9 cellular contexts compared by ENCODE assay signal in the genomic region with DNA sequence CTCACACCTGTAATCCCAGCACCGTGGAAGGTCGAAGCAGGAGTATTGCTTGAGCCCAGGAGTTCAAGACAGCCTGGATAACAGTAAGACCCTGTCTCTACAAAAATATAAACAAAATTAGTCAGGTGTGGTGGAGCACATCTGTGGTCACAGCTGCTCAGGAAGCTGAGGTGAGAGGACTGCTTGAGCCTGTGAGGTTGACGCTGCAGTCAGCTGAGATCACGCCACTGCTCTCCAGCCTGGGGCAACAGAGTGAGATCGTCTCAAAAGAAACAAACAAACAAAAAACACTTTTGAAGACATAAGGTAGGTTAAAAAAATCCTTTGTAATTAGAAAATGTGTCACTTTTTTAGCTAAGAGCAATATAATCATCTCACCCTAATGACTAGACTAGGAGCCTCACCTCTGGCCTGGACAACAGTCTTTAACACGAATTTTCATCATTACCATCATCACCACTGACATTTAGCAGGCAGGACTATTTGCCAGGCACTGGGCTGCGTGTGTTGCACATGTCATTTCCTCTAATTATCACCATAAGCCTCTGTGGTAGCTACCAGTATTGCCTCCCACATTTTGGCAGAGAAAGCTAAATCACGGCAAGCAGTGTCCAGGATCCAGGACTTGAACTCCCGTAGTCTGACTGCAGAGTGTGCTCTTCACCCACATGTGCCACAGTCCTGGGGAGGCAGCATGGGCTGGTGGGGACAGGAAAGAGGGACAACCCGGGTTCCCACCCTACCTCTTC. TPM values are rescaled to one million over a fixed set of nuclear protein-coding genes. Genes with fewer than 3 reads are reported as not detected.
DNase-seq lines count a peak whose midpoint lies in the region; ATAC-seq, FAIRE-seq and TF ChIP-seq lines count a peak whose summit lies in the region.
"Had no signal": no experiment of that assay in that cellular context is flagged by ENCODE, and none has a peak within 500 bp of the region (broad histone marks: within the 10 kb centered on the region; RNA-seq: fewer than 3 reads in every experiment).

No MANE protein-coding gene starts in this region.

- H3K9me3 Mint-ChIP-seq in CD8-positive, alpha-beta T cell, result no peaks in the 10 kb centered on the region
- no peaks in the 10 kb centered on the region for H3K9me3 Mint-ChIP-seq in type B pancreatic cell

- POLR2A ChIA-PET in CD8-positive, alpha-beta T cell (lab: Charles Lee), result interaction anchor here (0.6 kb wide), 1 partner anchor 14 kb away, joined by 5 read pairs; no protein-coding TSS in a partner anchor
- POLR2A ChIA-PET in K562 (lab: Yijun Ruan, JAX), result no interaction called here

- DNase-seq in CD8-positive, alpha-beta T cell, result peak in 2 of 7 experiments; percentile 7 to 60
- DNase-seq in GM19239 (ENCODE audit: insufficient read length, low spot score) (peak; percentile 7), K562 (ENCODE audit: extremely low read depth in 1 of 4, low spot score in 3 of 4) (no peak), HAP-1 (ENCODE audit: low spot score in 2 of 2) (no peak), type B pancreatic cell (ENCODE audit: extremely low spot score, unreplicated experiment) (no peak)
- no peak for DNase-seq in stimulated activated CD8-positive, alpha-beta memory T cell treated with anti-CD3 and anti-CD28 coated beads, Interleukin-4, amount 100 ng/mL, for 48 hours
- no peak for DNase-seq in activated CD4-positive, alpha-beta T cell treated with anti-CD3 and anti-CD28 coated beads, Interleukin-2, amount 50 U/mL, for 4 hours

- no peak overlapping the region for H3K4me3 Mint-ChIP-seq in CD8-positive, alpha-beta T cell
- no peak overlapping the region for H3K4me3 Mint-ChIP-seq in type B pancreatic cell

- peaks cover 10% of the 10 kb centered on the region for H3K4me1 Mint-ChIP-seq in CD8-positive, alpha-beta T cell (ENCODE audit: low read depth)
- H3K4me1 Mint-ChIP-seq in type B pancreatic cell (ENCODE audit: unreplicated experiment), result no peaks in the 10 kb centered on the region

- H3K4me1 ChIP-seq in CD8-positive, alpha-beta T cell (ENCODE audit: insufficient read depth, low read length), result peaks cover 6% of the 10 kb centered on the region
- H3K4me1 ChIP-seq in K562 (replicated peaks in 1 of 2; ENCODE audit: control insufficient read depth in 2 of 2, insufficient read depth in 2 of 2, low read length in 2 of 2) (peaks cover 0 to 6% of the 10 kb centered on the region in 2 experiments; a peak in 1 of 5 replicates), HAP-1 (no peaks in the 10 kb centered on the region)

- 88% methylated on average over 10 of the region's 10 CpGs for WGBS in K562 (ENCODE audit: insufficient coverage, low coverage, missing lambda C conversion rate)

- H3K36me3 Mint-ChIP-seq in CD8-positive, alpha-beta T cell, result peaks cover 53% of the 10 kb centered on the region
- peaks cover 24% of the 10 kb centered on the region for H3K36me3 Mint-ChIP-seq in type B pancreatic cell

- no peaks in the 10 kb centered on the region for H4K20me1 ChIP-seq in K562 (replicated peaks; ENCODE audit: control insufficient read depth, insufficient read depth, low read length)

- FAIRE-seq in GM19239 (lab: Jason Lieb, UNC) (peak; percentile 94), K562 (lab: Jason Lieb, UNC) (peak; percentile 32)
- FAIRE-seq: bronchial epithelial cell had no signal

- in situ Hi-C loops in K562 (cut with MboI) (no loop called here), HAP-1 (cut with MboI; ENCODE audit: low sequenced_read_pairs) (no loop called here)

- H3K9ac ChIP-seq in K562 (ENCODE audit: insufficient read depth in 1 of 2, low read depth in 2 of 2, low read length in 2 of 2), result no peak overlapping the region

- no peaks in the 10 kb centered on the region for H3K9me3 ChIP-seq in CD8-positive, alpha-beta T cell (ENCODE audit: low read length)
- H3K9me3 ChIP-seq in K562 (replicated peaks; ENCODE audit: control insufficient read depth, insufficient read depth, low read depth, low read length), result no peaks in the 10 kb centered on the region
- no peaks in the 10 kb centered on the region for H3K9me3 ChIP-seq in HAP-1

- H3K27me3 Mint-ChIP-seq in CD8-positive, alpha-beta T cell (ENCODE audit: low read depth), result no peaks in the 10 kb centered on the region
- H3K27me3 Mint-ChIP-seq in type B pancreatic cell, result no peaks in the 10 kb centered on the region

- ATAC-seq in CD8-positive, alpha-beta T cell, result peak; percentile 81
- ATAC-seq in HG03060 (IDR thresholded peaks at IDR 0.05; ENCODE audit: low read depth, unreplicated experiment) (peak; percentile 95), K562 (peak; percentile 35; the same call in 2 of the 3 replicates)

- TF ChIP-seq POLR2A in K562 (conservative IDR thresholded peaks at IDR 0.05), result no peak

- H3K4me2 ChIP-seq in K562 (ENCODE audit: insufficient read depth, low read length), result no peak overlapping the region

- TF ChIP-seq EP300 in K562 (IDR thresholded peaks at IDR 0.05; ENCODE audit: low read length), result no peak

- peaks cover 23% of the 10 kb centered on the region for H3K36me3 ChIP-seq in CD8-positive, alpha-beta T cell (ENCODE audit: insufficient read depth, low read length)
- H3K36me3 ChIP-seq in K562 (ENCODE audit: control insufficient read depth, insufficient read depth, low read length) (peaks cover 82% of the 10 kb centered on the region), HAP-1 (replicated peaks) (peaks cover 58% of the 10 kb centered on the region)

- no peak for TF ChIP-seq CTCF in CD8-positive, alpha-beta T cell (IDR thresholded peaks at IDR 0.05)
- no peak for TF ChIP-seq CTCF in K562 (IDR thresholded peaks at IDR 0.05 in 2 of 3, conservative IDR thresholded peaks at IDR 0.05 in 1 of 3; ENCODE audit: insufficient read depth in 2 of 3, low read depth in 1 of 3, low read length in 3 of 3)
- TF ChIP-seq CTCF in type B pancreatic cell (conservative IDR thresholded peaks at IDR 0.05), result no peak

- H3K9me1 ChIP-seq in K562 (ENCODE audit: control insufficient read depth, insufficient read depth, low read length), result no peaks in the 10 kb centered on the region

- H3K4me3 ChIP-seq in CD8-positive, alpha-beta T cell (ENCODE audit: low read depth, low read length), result no peak overlapping the region
- H3K4me3 ChIP-seq in K562, result no peak overlapping the region
- H3K4me3 ChIP-seq in HAP-1, result no peak overlapping the region

- H3K27me3 ChIP-seq in CD8-positive, alpha-beta T cell (ENCODE audit: insufficient read depth, low read length), result no peaks in the 10 kb centered on the region
- H3K27me3 ChIP-seq in K562 (ENCODE audit: control insufficient read depth in 2 of 2, insufficient read depth in 2 of 2, low read length in 2 of 2) (no peaks in the 10 kb centered on the region), HAP-1 (ENCODE audit: low read depth) (no peaks in the 10 kb centered on the region)

- TF ChIP-seq RAD21 in K562 (CRISPR knock-in tag; conservative IDR thresholded peaks at IDR 0.05 in 1 of 2, IDR thresholded peaks at IDR 0.05 in 1 of 2), result no peak

- BruUV-seq in K562 (replicated peaks; lab: Mats Ljungman, UMichigan), result no TSS peak

- CTCF ChIA-PET in CD8-positive, alpha-beta T cell (lab: Charles Lee), result interaction anchor here (0.6 to 1.5 kb wide), 2 partner anchors 14 to 96 kb away, joined by 3 to 5 read pairs; no protein-coding TSS in a partner anchor
- CTCF ChIA-PET in K562 (lab: Yijun Ruan, JAX; ENCODE audit: low intra/inter-chr PET ratio), result no interaction called here

- H2AFZ ChIP-seq in K562 (ENCODE audit: low read depth, low read length), result no peak overlapping the region

- H3K27ac Mint-ChIP-seq in CD8-positive, alpha-beta T cell, result peak overlapping the region; percentile 63
- no peak overlapping the region for H3K27ac Mint-ChIP-seq in type B pancreatic cell

- H3K79me2 ChIP-seq in K562 (ENCODE audit: control insufficient read depth, insufficient read depth, low read length), result no peaks in the 10 kb centered on the region

- peak overlapping the region; percentile 3 for H3K27ac ChIP-seq in CD8-positive, alpha-beta T cell (ENCODE audit: low read depth, low read length)
- no peak overlapping the region for H3K27ac ChIP-seq in K562 (ENCODE audit: extremely low read depth, low read depth, low read length)

- intact Hi-C loops in CD8-positive, alpha-beta T cell (cut with DNase I, micrococcal nuclease), result no loop called here
- intact Hi-C loops in K562 (cut with micrococcal nuclease), result no loop called here

RNA-seq across cellular contexts. Expression of a gene that starts 4.6 kb away (rescaled TPM):
- under 1 TPM; 0.27 to 0.39 TPM for total RNA-seq in CD8-positive, alpha-beta T cell
- 0.35 and 0.97 TPM in 2 replicates for total RNA-seq in K562 (2011; cell fraction: chromatin; rRNA removed; ENCODE audit: low replicate concordance)
- 0.33 TPM in 1 of 2 replicates, not detected in the other for total RNA-seq in K562 (2011; cell fraction: nucleolus; rRNA removed)
- total RNA-seq in K562 (2011; cell fraction: nucleoplasm; rRNA removed), result 0.37 and 0.46 TPM in 2 replicates
- total RNA-seq in K562 (2014; rRNA removed), result 0.37 TPM in 1 of 2 replicates, not detected in the other
- total RNA-seq in K562 (2014; rRNA removed; fragmentation: Illumina TruSeq; extraction: Trizol), result 0.15 TPM in 1 of 2 replicates, not detected in the other
- 0.22 TPM in 1 of 2 replicates, not detected in the other for total RNA-seq in K562 (2015; rRNA removed; fragmentation: Illumina TruSeq; extraction: Trizol)
- total RNA-seq in K562 (2021), result not detected in 2 replicates
- polyA plus RNA-seq in K562 (2011; rRNA removed), result 0.11 and 0.16 TPM in 2 replicates
- polyA plus RNA-seq in K562 (2011; cell fraction: cytosol; rRNA removed), result not detected in 2 replicates
- polyA plus RNA-seq in K562 (2011; cell fraction: nucleus; rRNA removed), result 0.10 and 0.11 TPM in 2 replicates
- 0.16 and 0.29 TPM in 2 replicates for polyA plus RNA-seq in K562 (2012)
- polyA plus RNA-seq in K562 (2014; fragmentation: Illumina TruSeq; extraction: Trizol), result not detected in 2 replicates
- under 1 TPM; 0.25 TPM for polyA plus RNA-seq in K562 (2014; fragmentation: Nextera tagmentation; extraction: Ambion mirVana)
- polyA plus RNA-seq in K562 (2014; rRNA removed), result not detected in 2 replicates
- 0.15 TPM in 1 of 2 replicates, not detected in the other for polyA minus RNA-seq in K562 (2011; rRNA and poly(A)+ RNA removed)
- polyA minus RNA-seq in K562 (2011; cell fraction: cytosol; rRNA and poly(A)+ RNA removed), result not detected in 2 replicates
- 0.11 and 0.13 TPM in 2 replicates for polyA minus RNA-seq in K562 (2011; cell fraction: nucleus; rRNA and poly(A)+ RNA removed)
- total RNA-seq in type B pancreatic cell (ENCODE audit: low replicate concordance), result 0.07 TPM in 1 of 2 replicates, not detected in the other

RNA-seq across cellular contexts. Expression of a gene that starts 46.5 kb away (rescaled TPM):
- total RNA-seq in CD8-positive, alpha-beta T cell, result 10 to 100 TPM; 15.9 to 16.7 TPM
- total RNA-seq in K562 (2011; cell fraction: chromatin; rRNA removed; ENCODE audit: low replicate concordance), result 54.6 and 85.9 TPM in 2 replicates
- total RNA-seq in K562 (2011; cell fraction: nucleolus; rRNA removed), result 78.3 and 80.9 TPM in 2 replicates
- total RNA-seq in K562 (2011; cell fraction: nucleoplasm; rRNA removed), result 85.9 and 96.9 TPM in 2 replicates
- 170 and 210 TPM in 2 replicates for total RNA-seq in K562 (2014; rRNA removed)
- 112 and 123 TPM in 2 replicates for total RNA-seq in K562 (2014; rRNA removed; fragmentation: Illumina TruSeq; extraction: Trizol)
- 75.4 and 75.5 TPM in 2 replicates for total RNA-seq in K562 (2015; rRNA removed; fragmentation: Illumina TruSeq; extraction: Trizol)
- 95.0 and 103 TPM in 2 replicates for total RNA-seq in K562 (2021)
- polyA plus RNA-seq in K562 (2011; rRNA removed), result 66.5 and 91.9 TPM in 2 replicates
- 47.4 and 49.6 TPM in 2 replicates for polyA plus RNA-seq in K562 (2011; cell fraction: cytosol; rRNA removed)
- polyA plus RNA-seq in K562 (2011; cell fraction: nucleus; rRNA removed), result 42.3 and 43.3 TPM in 2 replicates
- polyA plus RNA-seq in K562 (2012), result 75.7 and 82.7 TPM in 2 replicates
- polyA plus RNA-seq in K562 (2014; fragmentation: Illumina TruSeq; extraction: Trizol), result 62.8 and 69.4 TPM in 2 replicates
- polyA plus RNA-seq in K562 (2014; fragmentation: Nextera tagmentation; extraction: Ambion mirVana), result 10 to 100 TPM; 15.3 to 24.3 TPM
- 92.5 and 111 TPM in 2 replicates for polyA plus RNA-seq in K562 (2014; rRNA removed)
- 32.0 and 33.2 TPM in 2 replicates for polyA minus RNA-seq in K562 (2011; rRNA and poly(A)+ RNA removed)
- polyA minus RNA-seq in K562 (2011; cell fraction: cytosol; rRNA and poly(A)+ RNA removed), result 25.0 and 28.9 TPM in 2 replicates
- 58.8 and 71.3 TPM in 2 replicates for polyA minus RNA-seq in K562 (2011; cell fraction: nucleus; rRNA and poly(A)+ RNA removed)
- total RNA-seq in type B pancreatic cell (ENCODE audit: low replicate concordance), result 26.4 and 35.2 TPM in 2 replicates

Comparison
In these comparisons a context has a peak if more than half of its experiments do, and no peak if none do; other contexts are left out.
1. ATAC-seq: peak in every context shown above with its lines; median percentile 95 in HG03060; 81 in CD8-positive, alpha-beta T cell; 35 in K562.